In the genomic region with DNA sequence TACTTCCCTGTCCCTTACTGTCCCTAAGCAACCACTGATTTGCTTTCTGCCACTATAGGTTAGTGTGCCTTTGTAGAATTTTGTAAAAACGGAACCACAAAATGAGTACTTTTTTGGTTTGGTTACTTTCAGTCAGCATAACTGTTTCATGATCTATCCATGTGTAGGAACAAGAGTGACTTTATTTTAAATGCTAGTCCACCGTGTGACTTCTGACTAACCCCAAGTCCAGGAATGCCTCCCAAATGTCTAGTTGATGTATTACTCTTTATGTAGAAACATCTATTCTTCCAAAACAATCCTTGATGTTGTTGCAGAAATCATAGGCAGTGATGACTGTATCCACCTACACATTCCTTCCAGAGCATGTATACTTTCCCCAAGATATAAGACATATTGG, we compare ENCODE assay signal across 1 cellular context.
TF ChIP-seq lines count a peak whose summit lies in the region.

No MANE protein-coding gene starts in this region.

TF ChIP-seq in H1, 55 proteins besides CTCF, POLR2A, EP300 and RAD21:
- TF ChIP-seq ZNF274 (IDR thresholded peaks at IDR 0.05; ENCODE audit: borderline replicate concordance, extremely low read depth, low read length): no peak
- TF ChIP-seq TAF7 (optimal IDR thresholded peaks at IDR 0.05; ENCODE audit: borderline replicate concordance, low read depth, low read length): no peak
- no peak for TF ChIP-seq SP2 (IDR thresholded peaks at IDR 0.05; ENCODE audit: low read length)
- TF ChIP-seq SUZ12 (IDR thresholded peaks at IDR 0.05; ENCODE audit: low read length): no peak
- TF ChIP-seq MAFK (IDR thresholded peaks at IDR 0.05; ENCODE audit: low read depth, low read length): no peak
- no peak for TF ChIP-seq RNF2 (IDR thresholded peaks at IDR 0.05; ENCODE audit: borderline replicate concordance, low read depth, low read length, missing control alignments, poor library complexity, severe bottlenecking)
- TF ChIP-seq CBX8 (IDR thresholded peaks at IDR 0.05; ENCODE audit: borderline replicate concordance, low read depth, low read length): no peak
- TF ChIP-seq RBBP5 (IDR thresholded peaks at IDR 0.05; ENCODE audit: borderline replicate concordance, low read depth, low read length): no peak
- no peak for TF ChIP-seq RFX5 (IDR thresholded peaks at IDR 0.05; ENCODE audit: borderline replicate concordance, low read depth, low read length)
- TF ChIP-seq HDAC6 (IDR thresholded peaks at IDR 0.05; ENCODE audit: low read depth, low read length): no peak
- TF ChIP-seq TCF12 (IDR thresholded peaks at IDR 0.05; ENCODE audit: low read depth, low read length): no peak
- no peak for TF ChIP-seq PHF8 (conservative IDR thresholded peaks at IDR 0.05; ENCODE audit: low read depth, low read length)
- TF ChIP-seq BACH1 (IDR thresholded peaks at IDR 0.05; ENCODE audit: low read length): no peak
- TF ChIP-seq SIX5 (IDR thresholded peaks at IDR 0.05; ENCODE audit: low read depth, low read length): no peak
- TF ChIP-seq CHD2 (IDR thresholded peaks at IDR 0.05; ENCODE audit: low read length): no peak
- TF ChIP-seq, protein P1, sequence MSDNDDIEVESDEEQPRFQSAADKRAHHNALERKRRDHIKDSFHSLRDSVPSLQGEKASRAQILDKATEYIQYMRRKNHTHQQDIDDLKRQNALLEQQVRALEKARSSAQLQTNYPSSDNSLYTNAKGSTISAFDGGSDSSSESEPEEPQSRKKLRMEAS (IDR thresholded peaks at IDR 0.05): no peak
- TF ChIP-seq, protein P2, sequence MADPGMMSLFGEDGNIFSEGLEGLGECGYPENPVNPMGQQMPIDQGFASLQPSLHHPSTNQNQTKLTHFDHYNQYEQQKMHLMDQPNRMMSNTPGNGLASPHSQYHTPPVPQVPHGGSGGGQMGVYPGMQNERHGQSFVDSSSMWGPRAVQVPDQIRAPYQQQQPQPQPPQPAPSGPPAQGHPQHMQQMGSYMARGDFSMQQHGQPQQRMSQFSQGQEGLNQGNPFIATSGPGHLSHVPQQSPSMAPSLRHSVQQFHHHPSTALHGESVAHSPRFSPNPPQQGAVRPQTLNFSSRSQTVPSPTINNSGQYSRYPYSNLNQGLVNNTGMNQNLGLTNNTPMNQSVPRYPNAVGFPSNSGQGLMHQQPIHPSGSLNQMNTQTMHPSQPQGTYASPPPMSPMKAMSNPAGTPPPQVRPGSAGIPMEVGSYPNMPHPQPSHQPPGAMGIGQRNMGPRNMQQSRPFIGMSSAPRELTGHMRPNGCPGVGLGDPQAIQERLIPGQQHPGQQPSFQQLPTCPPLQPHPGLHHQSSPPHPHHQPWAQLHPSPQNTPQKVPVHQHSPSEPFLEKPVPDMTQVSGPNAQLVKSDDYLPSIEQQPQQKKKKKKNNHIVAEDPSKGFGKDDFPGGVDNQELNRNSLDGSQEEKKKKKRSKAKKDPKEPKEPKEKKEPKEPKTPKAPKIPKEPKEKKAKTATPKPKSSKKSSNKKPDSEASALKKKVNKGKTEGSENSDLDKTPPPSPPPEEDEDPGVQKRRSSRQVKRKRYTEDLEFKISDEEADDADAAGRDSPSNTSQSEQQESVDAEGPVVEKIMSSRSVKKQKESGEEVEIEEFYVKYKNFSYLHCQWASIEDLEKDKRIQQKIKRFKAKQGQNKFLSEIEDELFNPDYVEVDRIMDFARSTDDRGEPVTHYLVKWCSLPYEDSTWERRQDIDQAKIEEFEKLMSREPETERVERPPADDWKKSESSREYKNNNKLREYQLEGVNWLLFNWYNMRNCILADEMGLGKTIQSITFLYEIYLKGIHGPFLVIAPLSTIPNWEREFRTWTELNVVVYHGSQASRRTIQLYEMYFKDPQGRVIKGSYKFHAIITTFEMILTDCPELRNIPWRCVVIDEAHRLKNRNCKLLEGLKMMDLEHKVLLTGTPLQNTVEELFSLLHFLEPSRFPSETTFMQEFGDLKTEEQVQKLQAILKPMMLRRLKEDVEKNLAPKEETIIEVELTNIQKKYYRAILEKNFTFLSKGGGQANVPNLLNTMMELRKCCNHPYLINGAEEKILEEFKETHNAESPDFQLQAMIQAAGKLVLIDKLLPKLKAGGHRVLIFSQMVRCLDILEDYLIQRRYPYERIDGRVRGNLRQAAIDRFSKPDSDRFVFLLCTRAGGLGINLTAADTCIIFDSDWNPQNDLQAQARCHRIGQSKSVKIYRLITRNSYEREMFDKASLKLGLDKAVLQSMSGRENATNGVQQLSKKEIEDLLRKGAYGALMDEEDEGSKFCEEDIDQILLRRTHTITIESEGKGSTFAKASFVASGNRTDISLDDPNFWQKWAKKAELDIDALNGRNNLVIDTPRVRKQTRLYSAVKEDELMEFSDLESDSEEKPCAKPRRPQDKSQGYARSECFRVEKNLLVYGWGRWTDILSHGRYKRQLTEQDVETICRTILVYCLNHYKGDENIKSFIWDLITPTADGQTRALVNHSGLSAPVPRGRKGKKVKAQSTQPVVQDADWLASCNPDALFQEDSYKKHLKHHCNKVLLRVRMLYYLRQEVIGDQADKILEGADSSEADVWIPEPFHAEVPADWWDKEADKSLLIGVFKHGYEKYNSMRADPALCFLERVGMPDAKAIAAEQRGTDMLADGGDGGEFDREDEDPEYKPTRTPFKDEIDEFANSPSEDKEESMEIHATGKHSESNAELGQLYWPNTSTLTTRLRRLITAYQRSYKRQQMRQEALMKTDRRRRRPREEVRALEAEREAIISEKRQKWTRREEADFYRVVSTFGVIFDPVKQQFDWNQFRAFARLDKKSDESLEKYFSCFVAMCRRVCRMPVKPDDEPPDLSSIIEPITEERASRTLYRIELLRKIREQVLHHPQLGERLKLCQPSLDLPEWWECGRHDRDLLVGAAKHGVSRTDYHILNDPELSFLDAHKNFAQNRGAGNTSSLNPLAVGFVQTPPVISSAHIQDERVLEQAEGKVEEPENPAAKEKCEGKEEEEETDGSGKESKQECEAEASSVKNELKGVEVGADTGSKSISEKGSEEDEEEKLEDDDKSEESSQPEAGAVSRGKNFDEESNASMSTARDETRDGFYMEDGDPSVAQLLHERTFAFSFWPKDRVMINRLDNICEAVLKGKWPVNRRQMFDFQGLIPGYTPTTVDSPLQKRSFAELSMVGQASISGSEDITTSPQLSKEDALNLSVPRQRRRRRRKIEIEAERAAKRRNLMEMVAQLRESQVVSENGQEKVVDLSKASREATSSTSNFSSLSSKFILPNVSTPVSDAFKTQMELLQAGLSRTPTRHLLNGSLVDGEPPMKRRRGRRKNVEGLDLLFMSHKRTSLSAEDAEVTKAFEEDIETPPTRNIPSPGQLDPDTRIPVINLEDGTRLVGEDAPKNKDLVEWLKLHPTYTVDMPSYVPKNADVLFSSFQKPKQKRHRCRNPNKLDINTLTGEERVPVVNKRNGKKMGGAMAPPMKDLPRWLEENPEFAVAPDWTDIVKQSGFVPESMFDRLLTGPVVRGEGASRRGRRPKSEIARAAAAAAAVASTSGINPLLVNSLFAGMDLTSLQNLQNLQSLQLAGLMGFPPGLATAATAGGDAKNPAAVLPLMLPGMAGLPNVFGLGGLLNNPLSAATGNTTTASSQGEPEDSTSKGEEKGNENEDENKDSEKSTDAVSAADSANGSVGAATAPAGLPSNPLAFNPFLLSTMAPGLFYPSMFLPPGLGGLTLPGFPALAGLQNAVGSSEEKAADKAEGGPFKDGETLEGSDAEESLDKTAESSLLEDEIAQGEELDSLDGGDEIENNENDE (IDR thresholded peaks at IDR 0.05; ENCODE audit: insufficient replicate concordance, low read length): no peak
- no peak for TF ChIP-seq YY1 (IDR thresholded peaks at IDR 0.05; ENCODE audit: low read depth, low read length)
